Comparison of ENCODE assay signal across 23 cellular contexts in genomic region chr17:80447790-80448189, GRCh38. TPM values are rescaled to one million over a fixed set of nuclear protein-coding genes. Genes with fewer than 3 reads are reported as not detected.
"Had no signal": no experiment of that assay in that cellular context is flagged by ENCODE, and none has a peak within 500 bp of the region (broad histone marks: within the 10 kb centered on the region; RNA-seq: fewer than 3 reads in every experiment).

No MANE protein-coding gene starts in this region.

- FAIRE-seq: kidney, small intestine had no signal

- H3K9me3 ChIP-seq: colonic mucosa, esophagus muscularis mucosa, right lobe of liver, suprapubic skin, transverse colon had no signal

- H3K4me3 ChIP-seq: colonic mucosa, esophagus muscularis mucosa, neural progenitor cell, right lobe of liver, suprapubic skin, transverse colon had no signal

- H3K4me1 ChIP-seq: colonic mucosa, neural progenitor cell, parathyroid adenoma, right lobe of liver, suprapubic skin had no signal

- DNase-seq: colonic mucosa; effector CD8-positive, alpha-beta T cell; endodermal cell; foreskin melanocyte; immature natural killer cell; kidney; mesendoderm; midbrain; naive thymus-derived CD4-positive, alpha-beta T cell; right lobe of liver; small intestine; stimulated activated CD4-positive, alpha-beta T cell treated with anti-CD3 and anti-CD28 coated beads, Interleukin-15, amount 100 ng/mL, for 24 hours; stimulated activated CD4-positive, alpha-beta T cell treated with anti-CD3 and anti-CD28 coated beads, Interleukin-2, amount 100 ng/mL, for 48 hours; stimulated activated naive CD4-positive, alpha-beta T cell; stimulated activated naive CD8-positive, alpha-beta T cell treated with anti-CD3 and anti-CD28 coated beads, Interleukin-15, amount 100 ng/mL, for 72 hours; transverse colon had no signal

- H3K9ac ChIP-seq: neural progenitor cell, parathyroid adenoma had no signal

- H3K79me2 ChIP-seq: parathyroid adenoma had no signal

- H3K27ac ChIP-seq: colonic mucosa, esophagus muscularis mucosa, neural progenitor cell, parathyroid adenoma, right lobe of liver, suprapubic skin, transverse colon had no signal

- ATAC-seq: left lobe of liver; naive thymus-derived CD4-positive, alpha-beta T cell; right lobe of liver; stimulated activated naive CD8-positive, alpha-beta T cell treated with anti-CD3 and anti-CD28 coated beads, Interleukin-15, amount 100 ng/mL, for 72 hours had no signal

- H3K27me3 ChIP-seq: colonic mucosa, esophagus muscularis mucosa, right lobe of liver, suprapubic skin, transverse colon had no signal

- H3K4me2 ChIP-seq: neural progenitor cell had no signal

- H2AFZ ChIP-seq: neural progenitor cell, parathyroid adenoma had no signal

- H3K36me3 ChIP-seq: colonic mucosa, esophagus muscularis mucosa, neural progenitor cell, right lobe of liver, suprapubic skin, transverse colon had no signal

RNA-seq across cellular contexts. Expression of gene NPTX1, which starts 28.6 kb away (rescaled TPM):
- total RNA-seq: epithelial cell of proximal tubule, progenitor cell of endocrine pancreas had no signal
- polyA plus RNA-seq: naive thymus-derived CD4-positive, alpha-beta T cell had no signal
